13 cellular contexts compared by ENCODE assay signal in genomic region chr20:31835554-31835953, GRCh38. TPM values are rescaled to one million over a fixed set of nuclear protein-coding genes. Genes with fewer than 3 reads are reported as not detected.
DNase-seq lines count a peak whose midpoint lies in the region; ATAC-seq, FAIRE-seq and TF ChIP-seq lines count a peak whose summit lies in the region.
"Had no signal": no experiment of that assay in that cellular context is flagged by ENCODE, and none has a peak within 500 bp of the region (broad histone marks: within the 10 kb centered on the region; RNA-seq: fewer than 3 reads in every experiment).

No MANE protein-coding gene starts in this region.

- 78% methylated on average over 9 of the region's 9 CpGs for WGBS in A549 (ENCODE audit: missing lambda C conversion rate)
- no CpG with 5 or more reads among the region's 9 CpGs for WGBS in mesendoderm (ENCODE audit: extremely low coverage, insufficient coverage, low lambda C conversion rate)
- 80% methylated on average over 1 of the region's 9 CpGs for WGBS in suprapubic skin
- 78 to 80% (median 78%) methylated on average over 9 of the region's 9 CpGs for WGBS in small intestine, 3 donors

- H3K79me1 ChIP-seq in mesendoderm (ENCODE audit: low read length): no peaks in the 10 kb centered on the region

- H3K4ac ChIP-seq in mesendoderm (ENCODE audit: low read depth, low read length): no peak overlapping the region

- H2BK120ac ChIP-seq in mesendoderm (ENCODE audit: low read depth, low read length): no peak overlapping the region

- no peaks in the 10 kb centered on the region for H3K36me3 ChIP-seq in H7 (replicated peaks; ENCODE audit: control insufficient read depth, insufficient read depth, low read length)
- H3K36me3 ChIP-seq in RWPE2 (ENCODE audit: low read depth): no peaks in the 10 kb centered on the region
- no peaks in the 10 kb centered on the region for H3K36me3 ChIP-seq in mesendoderm (ENCODE audit: control insufficient read depth, insufficient read depth, low read length)
- no peaks in the 10 kb centered on the region for H3K36me3 ChIP-seq in suprapubic skin
- no peaks in the 10 kb centered on the region for H3K36me3 ChIP-seq in small intestine (ENCODE audit: control insufficient read depth in 2 of 2, insufficient read depth in 2 of 2, low read length in 2 of 2)
- no peaks in the 10 kb centered on the region for H3K36me3 ChIP-seq in brain microvascular endothelial cell (replicated peaks)
- H3K36me3 ChIP-seq: neutrophil had no signal

- CTCF ChIA-PET in A549 (lab: Yijun Ruan, JAX): interaction anchor here (1.2 to 14.7 kb wide), 6 partner anchors 10 to 195 kb away, joined by 5 to 145 read pairs (median 74); partner anchors contain the start of gene FOXS1

- no peak overlapping the region for H3K18ac ChIP-seq in mesendoderm (ENCODE audit: low read length)

- H3K4me1 ChIP-seq in A549 (peaks cover 62% of the 10 kb centered on the region), RWPE2 (ENCODE audit: insufficient read depth, poor library complexity, severe bottlenecking) (peaks cover 29% of the 10 kb centered on the region), mesendoderm (ENCODE audit: control insufficient read depth, low read depth, low read length) (peaks cover 15% of the 10 kb centered on the region), suprapubic skin (peaks cover 25% of the 10 kb centered on the region), small intestine (ENCODE audit: control insufficient read depth in 2 of 2, insufficient read depth in 1 of 2, low read depth in 1 of 2, low read length in 1 of 2) (no peaks in the 10 kb centered on the region)

- no peak overlapping the region for H3K4me3 ChIP-seq in A549
- no peak overlapping the region for H3K4me3 ChIP-seq in H7 (ENCODE audit: insufficient read depth, low read depth, low read length)
- H3K4me3 ChIP-seq in RWPE2 (ENCODE audit: severe bottlenecking): no peak overlapping the region
- H3K4me3 ChIP-seq in mesendoderm (ENCODE audit: low read length): no peak overlapping the region
- no peak overlapping the region for H3K4me3 ChIP-seq in suprapubic skin
- no peak overlapping the region for H3K4me3 ChIP-seq in small intestine (ENCODE audit: low read depth in 1 of 2, low read length in 2 of 2)
- H3K4me3 ChIP-seq in brain microvascular endothelial cell (ENCODE audit: low read depth, low read length): no peak overlapping the region
- H3K4me3 ChIP-seq: lung had no signal

- H2BK5ac ChIP-seq in mesendoderm (ENCODE audit: low read length): no peak overlapping the region

- no peak overlapping the region for H3K23ac ChIP-seq in mesendoderm (ENCODE audit: low read length)

- H3K9me3 ChIP-seq in A549 (no peaks in the 10 kb centered on the region), RWPE2 (ENCODE audit: severe bottlenecking) (no peaks in the 10 kb centered on the region), suprapubic skin (no peaks in the 10 kb centered on the region), small intestine (ENCODE audit: control insufficient read depth, low read depth) (no peaks in the 10 kb centered on the region)
- H3K9me3 ChIP-seq: neutrophil had no signal

- FAIRE-seq in A549 (lab: Jason Lieb, UNC): no peak
- FAIRE-seq in small intestine (lab: Jason Lieb, UNC): no peak

- H2AK5ac ChIP-seq in mesendoderm (ENCODE audit: low read length): no peak overlapping the region

- TF ChIP-seq RAD21 in A549 (conservative IDR thresholded peaks at IDR 0.05 in 1 of 2, IDR thresholded peaks at IDR 0.05 in 1 of 2): no peak

- peak overlapping the region; percentile 56 for H3K56ac ChIP-seq in mesendoderm (ENCODE audit: low read length)

- TF ChIP-seq POLR2A in A549 (IDR thresholded peaks at IDR 0.05; ENCODE audit: low read length): no peak
- TF ChIP-seq POLR2A in suprapubic skin (IDR thresholded peaks at IDR 0.05): no peak

- TF ChIP-seq EP300 in A549 (IDR thresholded peaks at IDR 0.05): no peak
- TF ChIP-seq EP300 in suprapubic skin (IDR thresholded peaks at IDR 0.05): no peak

- DNase-seq in A549 (ENCODE audit: low read depth in 1 of 2, low spot score in 1 of 2) (no peak), H7 (peak; percentile 58), RWPE2 (ENCODE audit: low spot score) (peak; percentile 80), mesendoderm (no peak), suprapubic skin (ENCODE audit: low spot score in 2 of 2) (no peak), small intestine (no peak), brain microvascular endothelial cell (no peak), SKM-1 treated with dmso at 0.1 percent for 144 hours (lab: John Stamatoyannopoulos, UW; ENCODE audit: unreplicated experiment) (no peak)
- DNase-seq: activated gamma-delta T cell; stimulated activated naive CD4-positive, alpha-beta T cell treated with Interleukin-2 at 50 U/mL for 16 hours had no signal

- TF ChIP-seq CTCF in A549 (IDR thresholded peaks at IDR 0.05): no peak
- no peak for TF ChIP-seq CTCF in RWPE2 (IDR thresholded peaks at IDR 0.05; ENCODE audit: poor library complexity, severe bottlenecking)
- no peak for TF ChIP-seq CTCF in suprapubic skin (IDR thresholded peaks at IDR 0.05)
- no peak for TF ChIP-seq CTCF in brain microvascular endothelial cell (IDR thresholded peaks at IDR 0.05; ENCODE audit: low read depth, low read length, missing control alignments)

- peak; percentile 12 to 18; a peak in 4 of 6 replicates for ATAC-seq in A549
- peak; percentile 1; the same call in 1 of the 3 replicates for ATAC-seq in RWPE2 (ENCODE audit: low read depth)

- H3K27me3 ChIP-seq in H7 (ENCODE audit: control insufficient read depth, insufficient read depth, low read length) (no peaks in the 10 kb centered on the region), RWPE2 (ENCODE audit: insufficient read depth, poor library complexity, severe bottlenecking) (no peaks in the 10 kb centered on the region), mesendoderm (ENCODE audit: insufficient read depth, low read length, poor library complexity) (no peaks in the 10 kb centered on the region), suprapubic skin (no peaks in the 10 kb centered on the region), small intestine (ENCODE audit: control insufficient read depth in 2 of 2, insufficient read depth in 2 of 2, low read length in 2 of 2) (no peaks in the 10 kb centered on the region), brain microvascular endothelial cell (replicated peaks) (no peaks in the 10 kb centered on the region)

- H3K79me2 ChIP-seq in mesendoderm (ENCODE audit: control insufficient read depth, insufficient read depth, low read length): no peaks in the 10 kb centered on the region

- no peak overlapping the region for H3K9ac ChIP-seq in mesendoderm (ENCODE audit: low read length)

- H2BK15ac ChIP-seq in mesendoderm (replicated peaks; ENCODE audit: low read depth): no peak overlapping the region

- in situ Hi-C loops in brain microvascular endothelial cell (cut with HindIII; ENCODE audit: low pct_ligation_motif_present, low sequenced_read_pairs): no loop called here

- H3K27ac ChIP-seq in A549 (peak overlapping the region; percentile 84 to 86), RWPE2 (ENCODE audit: poor library complexity, severe bottlenecking) (peak overlapping the region; percentile 9), mesendoderm (ENCODE audit: low read depth, low read length) (no peak overlapping the region), suprapubic skin (no peak overlapping the region), small intestine (ENCODE audit: low read depth in 1 of 2, low read length in 1 of 2) (no peak overlapping the region), brain microvascular endothelial cell (no peak overlapping the region)
- H3K27ac ChIP-seq: neutrophil, VCaP had no signal

- no peak overlapping the region for H4K8ac ChIP-seq in mesendoderm (ENCODE audit: low read depth, low read length)

- peak overlapping the region; percentile 66 for H3K4me2 ChIP-seq in A549
- no peak overlapping the region for H3K4me2 ChIP-seq in mesendoderm (ENCODE audit: low read length)

- POLR2A ChIA-PET in A549 (lab: Yijun Ruan, JAX): no interaction called here

- no peak overlapping the region for H4K5ac ChIP-seq in mesendoderm (ENCODE audit: low read length)

RNA-seq across cellular contexts. Expression of gene FOXS1, which starts 9.8 kb away (rescaled TPM):
- polyA plus RNA-seq in A549 (2011; rRNA removed) (1.0 and 1.5 TPM in 2 replicates), A549 (2017; fragmentation: RNase III; extraction: RNeasy Plus Mini Kit Qiagen cat#74134 plus additional on column Dnase treatment) (1.9 to 3.7 TPM (median 3.4 TPM) in 3 replicates), small intestine (1 to 10 TPM in 1 of 3 donors, not detected in 2; 1.2 TPM)
- 1.5 and 3.0 TPM in 2 replicates for polyA plus RNA-seq in A549 (2012; cell fraction: cytosol; rRNA removed)
- polyA plus RNA-seq in A549 (2012; cell fraction: nucleus; rRNA removed): 3.0 and 4.0 TPM in 2 replicates
- polyA minus RNA-seq in A549 (2011; rRNA and poly(A)+ RNA removed): 0.83 and 1.8 TPM in 2 replicates
- total RNA-seq in H7 (2014; rRNA removed; shearing (Covaris generic)): 0.38 TPM in 1 of 2 replicates, not detected in the other
- polyA plus RNA-seq in mesendoderm (2013, experiment 1 of 2): 0.03 TPM
- polyA plus RNA-seq in mesendoderm (2013, experiment 2 of 2): not detected
- total RNA-seq in suprapubic skin: not detected

RNA-seq across cellular contexts. Expression of gene MYLK2, which starts 16.4 kb away (rescaled TPM):
- 0.09 and 0.20 TPM in 2 replicates for polyA plus RNA-seq in A549 (2011; rRNA removed)
- 0.53 and 0.70 TPM in 2 replicates for polyA plus RNA-seq in A549 (2012; cell fraction: cytosol; rRNA removed)
- 3.9 and 4.1 TPM in 2 replicates for polyA plus RNA-seq in A549 (2012; cell fraction: nucleus; rRNA removed)
- polyA plus RNA-seq in A549 (2017; fragmentation: RNase III; extraction: RNeasy Plus Mini Kit Qiagen cat#74134 plus additional on column Dnase treatment): 0.36 to 0.63 TPM (median 0.51 TPM) in 3 replicates
- polyA minus RNA-seq in A549 (2011; rRNA and poly(A)+ RNA removed): 0.21 and 0.34 TPM in 2 replicates
- total RNA-seq in H7 (2014; rRNA removed; shearing (Covaris generic)): 0.21 TPM in 1 of 2 replicates, not detected in the other
- 0.14 TPM for polyA plus RNA-seq in mesendoderm (2013, experiment 1 of 2)
- polyA plus RNA-seq in mesendoderm (2013, experiment 2 of 2): 0.22 TPM
- total RNA-seq in suprapubic skin: not detected
- under 1 TPM in 2 of 3 donors, not detected in 1; 0.27 to 0.28 TPM for polyA plus RNA-seq in small intestine

RNA-seq across cellular contexts. Expression of gene DUSP15, which starts 34.8 kb away (rescaled TPM):
- polyA plus RNA-seq in A549 (2011; rRNA removed): 0.46 and 0.53 TPM in 2 replicates
- polyA plus RNA-seq in A549 (2012; cell fraction: cytosol; rRNA removed): 0.53 and 1.1 TPM in 2 replicates
- 0.76 and 1.00 TPM in 2 replicates for polyA plus RNA-seq in A549 (2012; cell fraction: nucleus; rRNA removed)
- 0.70 to 1.3 TPM (median 0.96 TPM) in 3 replicates for polyA plus RNA-seq in A549 (2017; fragmentation: RNase III; extraction: RNeasy Plus Mini Kit Qiagen cat#74134 plus additional on column Dnase treatment)
- 0.29 TPM in 1 of 2 replicates, not detected in the other for polyA minus RNA-seq in A549 (2011; rRNA and poly(A)+ RNA removed)
- 1.5 and 2.5 TPM in 2 replicates for total RNA-seq in H7 (2014; rRNA removed; shearing (Covaris generic))
- 0.27 TPM for polyA plus RNA-seq in mesendoderm (2013, experiment 1 of 2)
- polyA plus RNA-seq in mesendoderm (2013, experiment 2 of 2): 0.15 TPM
- total RNA-seq in suprapubic skin: 1 to 10 TPM in 3 of 4 donors, not detected in 1; 1.1 to 2.4 (median 1.1) TPM
- 1 to 10 TPM in 2 of 3 donors, not detected in 1; 1.4 to 2.9 TPM for polyA plus RNA-seq in small intestine

RNA-seq across cellular contexts. Expression of gene TTLL9, which starts 34.9 kb away (rescaled TPM):
- 0.06 and 0.08 TPM in 2 replicates for polyA plus RNA-seq in A549 (2011; rRNA removed)
- 0.04 TPM in 2 replicates for polyA plus RNA-seq in A549 (2012; cell fraction: cytosol; rRNA removed)
- polyA plus RNA-seq in A549 (2012; cell fraction: nucleus; rRNA removed): 0.02 and 0.16 TPM in 2 replicates
- polyA plus RNA-seq in A549 (2017; fragmentation: RNase III; extraction: RNeasy Plus Mini Kit Qiagen cat#74134 plus additional on column Dnase treatment): 0.04 to 0.24 TPM (median 0.15 TPM) in 3 replicates
- 0.12 and 0.63 TPM in 2 replicates for polyA minus RNA-seq in A549 (2011; rRNA and poly(A)+ RNA removed)
- total RNA-seq in H7 (2014; rRNA removed; shearing (Covaris generic)): 0.14 TPM in 1 of 2 replicates, not detected in the other
- not detected for polyA plus RNA-seq in mesendoderm (2013, experiment 1 of 2)
- polyA plus RNA-seq in mesendoderm (2013, experiment 2 of 2): 0.01 TPM
- total RNA-seq in suprapubic skin: under 1 TPM in 2 of 4 donors, not detected in 2; 0.49 to 0.68 TPM
- under 1 TPM in 1 of 3 donors, not detected in 2; 0.07 TPM for polyA plus RNA-seq in small intestine

Comparison
In these comparisons a context has a peak if more than half of its experiments do, and no peak if none do; other contexts are left out.
1. DNase-seq: peak in H7 (single experiment) and RWPE2 (single experiment); none in A549 (0 of 2), mesendoderm (single experiment), suprapubic skin (0 of 2), small intestine (single experiment), brain microvascular endothelial cell (single experiment) and SKM-1 treated with dmso at 0.1 percent for 144 hours (single experiment).
2. H3K27ac ChIP-seq: peak in A549 (2 of 2) and RWPE2 (single experiment); none in mesendoderm (single experiment), suprapubic skin (single experiment), small intestine (0 of 2) and brain microvascular endothelial cell (single experiment).